7 cellular contexts compared by ENCODE assay signal in genomic region chr1:15994590-15995351, GRCh38. TPM values are rescaled to one million over a fixed set of nuclear protein-coding genes. Genes with fewer than 3 reads are reported as not detected.
DNase-seq lines count a peak whose midpoint lies in the region; ATAC-seq and TF ChIP-seq lines count a peak whose summit lies in the region.

No MANE protein-coding gene starts in this region.

- no peaks in the 10 kb centered on the region for H3K27me3 Mint-ChIP-seq in activated T-cell treated with anti-CD3 and anti-CD28 coated beads, Interleukin-2, amount 50 U/mL, for 72 hours (ENCODE audit: low read depth)

- H3K4me1 ChIP-seq in foreskin keratinocyte, result no peaks in the 10 kb centered on the region

- DNase-seq in NCI-H460 (ENCODE audit: extremely low read depth, low read depth), result peak; percentile 43
- peak; percentile 65 to 72 for DNase-seq in activated T-cell treated with anti-CD3 and anti-CD28 coated beads, Interleukin-2, amount 50 U/mL, for 72 hours
- DNase-seq in foreskin keratinocyte, result no peak
- DNase-seq in posterior vena cava (ENCODE audit: low spot score), result peak; percentile 92
- no peak for DNase-seq in germinal center (ENCODE audit: low spot score)

- H3K4me1 Mint-ChIP-seq in activated T-cell treated with anti-CD3 and anti-CD28 coated beads, Interleukin-2, amount 50 U/mL, for 72 hours (ENCODE audit: low read depth), result peaks cover 6% of the 10 kb centered on the region

- intact Hi-C loops in posterior vena cava (cut with DNase I), result loop anchor here (2.0 to 5.0 kb wide), 2 partner anchors 202 kb away; no protein-coding TSS in a partner anchor

- no peaks in the 10 kb centered on the region for H3K9me3 Mint-ChIP-seq in activated T-cell treated with anti-CD3 and anti-CD28 coated beads, Interleukin-2, amount 50 U/mL, for 72 hours

- peak; percentile 81 for TF ChIP-seq CTCF in GM12873 (IDR thresholded peaks at IDR 0.05; ENCODE audit: insufficient read depth, low read depth, low read length, missing control alignments)
- TF ChIP-seq CTCF in foreskin keratinocyte (conservative IDR thresholded peaks at IDR 0.05), result peak; percentile 78

- H3K27me3 ChIP-seq in foreskin keratinocyte, result no peaks in the 10 kb centered on the region

- no peaks in the 10 kb centered on the region for H3K36me3 Mint-ChIP-seq in activated T-cell treated with anti-CD3 and anti-CD28 coated beads, Interleukin-2, amount 50 U/mL, for 72 hours (ENCODE audit: insufficient read depth in 2 of 2)

- peak; percentile 90 to 91 for ATAC-seq in activated T-cell treated with anti-CD3 and anti-CD28 coated beads, Interleukin-2, amount 50 U/mL, for 72 hours (replicated peaks in 1 of 2)
- peak; percentile 61 for ATAC-seq in foreskin keratinocyte
- ATAC-seq in HG02870 (IDR thresholded peaks at IDR 0.05; ENCODE audit: unreplicated experiment), result no peak

- no peak overlapping the region for H3K27ac ChIP-seq in foreskin keratinocyte

- H3K4me3 Mint-ChIP-seq in activated T-cell treated with anti-CD3 and anti-CD28 coated beads, Interleukin-2, amount 50 U/mL, for 72 hours, result no peak overlapping the region

- H3K27ac Mint-ChIP-seq in activated T-cell treated with anti-CD3 and anti-CD28 coated beads, Interleukin-2, amount 50 U/mL, for 72 hours, result peak overlapping the region; percentile 24

RNA-seq across cellular contexts. Expression of gene SRARP, which starts 9.3 kb away (rescaled TPM):
- not detected in 2 replicates for total RNA-seq in NCI-H460 (2014; rRNA removed; shearing (Covaris generic))
- polyA plus RNA-seq in NCI-H460 (2014; cell fraction: nucleus; rRNA removed), result not detected in 2 replicates
- total RNA-seq in activated T-cell treated with anti-CD3 and anti-CD28 coated beads, Interleukin-2, amount 50 U/mL, for 72 hours, result not detected
- total RNA-seq in foreskin keratinocyte (not detected in 2 replicates), posterior vena cava (not detected)
- not detected in 2 replicates for polyA plus RNA-seq in foreskin keratinocyte

RNA-seq across cellular contexts. Expression of gene ZBTB17, which starts 18.9 kb away (rescaled TPM):
- total RNA-seq in NCI-H460 (2014; rRNA removed; shearing (Covaris generic)), result 10.0 and 14.3 TPM in 2 replicates
- 50.8 and 97.0 TPM in 2 replicates for polyA plus RNA-seq in NCI-H460 (2014; cell fraction: nucleus; rRNA removed)
- 10 to 100 TPM; 76.0 to 84.1 TPM for total RNA-seq in activated T-cell treated with anti-CD3 and anti-CD28 coated beads, Interleukin-2, amount 50 U/mL, for 72 hours
- total RNA-seq in foreskin keratinocyte (29.7 and 29.8 TPM in 2 replicates), posterior vena cava (10 to 100 TPM; 31.6 to 38.7 TPM)
- 22.0 and 26.5 TPM in 2 replicates for polyA plus RNA-seq in foreskin keratinocyte

RNA-seq across cellular contexts. Expression of gene HSPB7, which starts 23.1 kb away (rescaled TPM):
- total RNA-seq in NCI-H460 (2014; rRNA removed; shearing (Covaris generic)), result not detected in 2 replicates
- polyA plus RNA-seq in NCI-H460 (2014; cell fraction: nucleus; rRNA removed), result not detected in 2 replicates
- total RNA-seq in activated T-cell treated with anti-CD3 and anti-CD28 coated beads, Interleukin-2, amount 50 U/mL, for 72 hours, result not detected
- total RNA-seq in foreskin keratinocyte (not detected in 2 replicates), posterior vena cava (100 to 1,000 TPM; 272 to 588 TPM)
- not detected in 2 replicates for polyA plus RNA-seq in foreskin keratinocyte

RNA-seq across cellular contexts. Expression of gene CLCNKA, which starts 27.1 kb away (rescaled TPM):
- not detected in 2 replicates for total RNA-seq in NCI-H460 (2014; rRNA removed; shearing (Covaris generic))
- not detected in 2 replicates for polyA plus RNA-seq in NCI-H460 (2014; cell fraction: nucleus; rRNA removed)
- not detected for total RNA-seq in activated T-cell treated with anti-CD3 and anti-CD28 coated beads, Interleukin-2, amount 50 U/mL, for 72 hours
- total RNA-seq in foreskin keratinocyte (not detected in 2 replicates), posterior vena cava (under 1 TPM; 0.51 to 0.90 TPM)
- polyA plus RNA-seq in foreskin keratinocyte, result not detected in 2 replicates

RNA-seq across cellular contexts. Expression of gene CLCNKB, which starts 48.8 kb away (rescaled TPM):
- 0.22 and 0.26 TPM in 2 replicates for total RNA-seq in NCI-H460 (2014; rRNA removed; shearing (Covaris generic))
- not detected in 2 replicates for polyA plus RNA-seq in NCI-H460 (2014; cell fraction: nucleus; rRNA removed)
- total RNA-seq in activated T-cell treated with anti-CD3 and anti-CD28 coated beads, Interleukin-2, amount 50 U/mL, for 72 hours, result not detected
- total RNA-seq in foreskin keratinocyte (not detected in 2 replicates), posterior vena cava (under 1 TPM; 0.62 to 0.88 TPM)
- not detected in 2 replicates for polyA plus RNA-seq in foreskin keratinocyte

Comparison
In these comparisons a context has a peak if more than half of its experiments do, and no peak if none do; other contexts are left out.
1. DNase-seq: peak in NCI-H460 (single experiment), activated T-cell treated with anti-CD3 and anti-CD28 coated beads, Interleukin-2, amount 50 U/mL, for 72 hours (2 of 2) and posterior vena cava (single experiment); none in foreskin keratinocyte (0 of 2) and germinal center (single experiment).
2. RNA of gene HSPB7, which starts 23.1 kb away (total RNA-seq): 272 to 588 TPM in posterior vena cava; not detected in NCI-H460, not detected in activated T-cell treated with anti-CD3 and anti-CD28 coated beads, Interleukin-2, amount 50 U/mL, for 72 hours and not detected in foreskin keratinocyte; every median in the first group is over 100 times any median in the second.